Comparison of ENCODE assay signal across 1 cellular context in genomic region chr6:148507774-148508173, GRCh38.
TF ChIP-seq lines count a peak whose summit lies in the region.

No MANE protein-coding gene starts in this region.

TF ChIP-seq in HepG2, 621 proteins besides CTCF, POLR2A, EP300 and RAD21 (continued from another document):
- TF ChIP-seq MYC (CRISPR knock-in tag; IDR thresholded peaks at IDR 0.05; ENCODE audit: borderline replicate concordance) (no peak), ZNF775 (CRISPR knock-in tag; IDR thresholded peaks at IDR 0.05; ENCODE audit: borderline replicate concordance) (no peak)
- TF ChIP-seq, protein P1, sequence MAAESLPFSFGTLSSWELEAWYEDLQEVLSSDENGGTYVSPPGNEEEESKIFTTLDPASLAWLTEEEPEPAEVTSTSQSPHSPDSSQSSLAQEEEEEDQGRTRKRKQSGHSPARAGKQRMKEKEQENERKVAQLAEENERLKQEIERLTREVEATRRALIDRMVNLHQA (CRISPR knock-in tag; IDR thresholded peaks at IDR 0.05): no peak
- TF ChIP-seq, protein P2, sequence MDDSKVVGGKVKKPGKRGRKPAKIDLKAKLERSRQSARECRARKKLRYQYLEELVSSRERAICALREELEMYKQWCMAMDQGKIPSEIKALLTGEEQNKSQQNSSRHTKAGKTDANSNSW (CRISPR knock-in tag; IDR thresholded peaks at IDR 0.05; ENCODE audit: borderline replicate concordance): no peak
